ENCODE assay signal across 1 cellular context in the genomic region with DNA sequence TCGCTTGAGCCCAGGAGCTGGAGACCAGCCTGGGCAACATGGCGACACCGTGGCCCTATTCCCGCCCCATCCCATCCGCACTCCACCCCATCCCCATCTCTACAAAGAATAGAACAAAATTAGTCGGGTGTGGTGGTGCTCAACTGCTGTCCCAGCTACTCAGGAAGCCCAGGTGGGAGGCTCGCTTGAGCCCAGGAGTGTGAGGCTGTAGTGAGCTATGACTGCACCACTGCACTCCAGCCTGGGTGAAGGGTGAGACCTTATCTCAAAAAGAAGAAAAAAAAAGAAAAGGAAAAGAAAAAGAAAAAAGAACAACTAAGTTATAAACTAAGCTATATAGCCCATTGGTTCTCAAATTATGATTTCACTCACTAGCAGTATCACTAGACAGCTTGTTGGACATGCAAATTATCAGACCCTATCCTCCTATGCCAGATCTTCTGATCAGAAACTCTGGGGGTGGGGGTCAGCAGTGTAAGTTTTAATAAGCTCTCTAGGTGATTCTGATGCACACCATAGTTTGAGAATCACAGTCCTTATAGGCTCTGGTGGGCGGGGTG.
TF ChIP-seq lines count a peak whose summit lies in the region.

No MANE protein-coding gene starts in this region.

TF ChIP-seq in IMR-90, 13 proteins besides CTCF, POLR2A, EP300 and RAD21 (continued from another document):
- TF ChIP-seq NFE2L2 (IDR thresholded peaks at IDR 0.05; ENCODE audit: low read depth, low read length) = no peak
- no peak for TF ChIP-seq MAZ (IDR thresholded peaks at IDR 0.05; ENCODE audit: borderline replicate concordance, low read depth, low read length)
- TF ChIP-seq, protein P1, sequence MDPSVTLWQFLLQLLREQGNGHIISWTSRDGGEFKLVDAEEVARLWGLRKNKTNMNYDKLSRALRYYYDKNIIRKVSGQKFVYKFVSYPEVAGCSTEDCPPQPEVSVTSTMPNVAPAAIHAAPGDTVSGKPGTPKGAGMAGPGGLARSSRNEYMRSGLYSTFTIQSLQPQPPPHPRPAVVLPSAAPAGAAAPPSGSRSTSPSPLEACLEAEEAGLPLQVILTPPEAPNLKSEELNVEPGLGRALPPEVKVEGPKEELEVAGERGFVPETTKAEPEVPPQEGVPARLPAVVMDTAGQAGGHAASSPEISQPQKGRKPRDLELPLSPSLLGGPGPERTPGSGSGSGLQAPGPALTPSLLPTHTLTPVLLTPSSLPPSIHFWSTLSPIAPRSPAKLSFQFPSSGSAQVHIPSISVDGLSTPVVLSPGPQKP (IDR thresholded peaks at IDR 0.05; ENCODE audit: borderline replicate concordance, low read depth, low read length) = no peak
- no peak for TF ChIP-seq BHLHE40 (IDR thresholded peaks at IDR 0.05; ENCODE audit: low read depth, low read length)
- TF ChIP-seq, protein P2, sequence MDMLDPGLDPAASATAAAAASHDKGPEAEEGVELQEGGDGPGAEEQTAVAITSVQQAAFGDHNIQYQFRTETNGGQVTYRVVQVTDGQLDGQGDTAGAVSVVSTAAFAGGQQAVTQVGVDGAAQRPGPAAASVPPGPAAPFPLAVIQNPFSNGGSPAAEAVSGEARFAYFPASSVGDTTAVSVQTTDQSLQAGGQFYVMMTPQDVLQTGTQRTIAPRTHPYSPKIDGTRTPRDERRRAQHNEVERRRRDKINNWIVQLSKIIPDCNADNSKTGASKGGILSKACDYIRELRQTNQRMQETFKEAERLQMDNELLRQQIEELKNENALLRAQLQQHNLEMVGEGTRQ (IDR thresholded peaks at IDR 0.05; ENCODE audit: low read depth, low read length) = no peak
